Comparison of ENCODE assay signal across 9 cellular contexts in the genomic region with DNA sequence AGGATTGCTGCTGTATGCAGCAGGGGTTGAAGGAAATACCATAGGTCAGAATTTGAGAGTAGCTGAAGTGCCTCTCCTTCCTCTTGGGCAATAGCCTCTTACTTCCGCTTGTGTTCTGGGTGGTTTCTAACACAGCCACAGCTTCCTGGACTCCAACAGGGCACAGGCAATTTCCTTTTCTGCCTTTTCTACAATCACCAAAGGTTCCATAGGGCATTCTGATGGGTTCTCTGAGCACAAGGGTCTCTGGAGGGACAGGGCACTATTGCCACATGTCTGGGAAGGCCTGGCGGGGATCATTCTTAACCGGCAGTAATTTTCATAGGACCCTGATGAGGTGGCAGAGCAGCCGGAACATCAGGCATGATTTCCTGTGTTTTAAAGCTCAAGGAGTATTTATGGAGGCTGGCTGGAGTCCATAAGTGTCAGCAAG. TPM values are rescaled to one million over a fixed set of nuclear protein-coding genes. Genes with fewer than 3 reads are reported as not detected.
DNase-seq lines count a peak whose midpoint lies in the region; ATAC-seq, FAIRE-seq and TF ChIP-seq lines count a peak whose summit lies in the region.
"Had no signal": no experiment of that assay in that cellular context is flagged by ENCODE, and none has a peak within 500 bp of the region (broad histone marks: within the 10 kb centered on the region; RNA-seq: fewer than 3 reads in every experiment).

No MANE protein-coding gene starts in this region.

- peak overlapping the region; percentile 30 for H3K27ac Mint-ChIP-seq in dendritic cell treated with granulocyte-macrophage colony-stimulating factor and Interleukin-4, amounts not matched to agents 40 ng/mL and 50 ng/mL, for 4 days
- H3K27ac Mint-ChIP-seq in nephron progenitor cell, result peak overlapping the region; percentile 96

- intact Hi-C loops in dendritic cell treated with granulocyte-macrophage colony-stimulating factor and Interleukin-4, amounts not matched to agents 40 ng/mL and 50 ng/mL, for 4 days (cut with micrococcal nuclease), result no loop called here
- intact Hi-C loops in aorta (cut with DNase I), result no loop called here

- WGBS in aorta, 2 donors, result 54 to 71% methylated on average over 4 of the region's 4 CpGs

- H3K27ac ChIP-seq in aorta (ENCODE audit: low read depth in 1 of 2, low read length in 2 of 2), result no peak overlapping the region

- TF ChIP-seq CTCF in nephron progenitor cell (IDR thresholded peaks at IDR 0.05), result no peak

- no peak for FAIRE-seq in H54 (lab: Jason Lieb, UNC)

- H3K4me1 ChIP-seq in aorta (ENCODE audit: control insufficient read depth in 1 of 2, insufficient read depth in 2 of 2, low read length in 2 of 2), result no peaks in the 10 kb centered on the region

- H3K9me3 ChIP-seq in aorta (ENCODE audit: control insufficient read depth, low read length), result no peaks in the 10 kb centered on the region

- ATAC-seq in GM18868 (IDR thresholded peaks at IDR 0.05; ENCODE audit: unreplicated experiment) (no peak), aorta (ENCODE audit: low FRiP score) (no peak)

- H3K4me3 ChIP-seq in aorta (ENCODE audit: low read length in 2 of 2), result no peak overlapping the region

- no peaks in the 10 kb centered on the region for H3K27me3 ChIP-seq in aorta (ENCODE audit: control insufficient read depth in 1 of 2, insufficient read depth in 2 of 2, low read length in 1 of 2)

- H3K36me3 ChIP-seq in aorta (ENCODE audit: control insufficient read depth in 1 of 2, insufficient read depth in 2 of 2, low read length in 1 of 2), result no peaks in the 10 kb centered on the region

- TF ChIP-seq POLR2A in H54 (IDR thresholded peaks at IDR 0.05; ENCODE audit: low read depth, low read length), result no peak

- H3K36me3 Mint-ChIP-seq in dendritic cell treated with granulocyte-macrophage colony-stimulating factor and Interleukin-4, amounts not matched to agents 40 ng/mL and 50 ng/mL, for 4 days (ENCODE audit: low read depth), result no peaks in the 10 kb centered on the region
- H3K36me3 Mint-ChIP-seq in nephron progenitor cell (ENCODE audit: low read depth), result no peaks in the 10 kb centered on the region

- peaks cover 64% of the 10 kb centered on the region for H3K4me1 Mint-ChIP-seq in dendritic cell treated with granulocyte-macrophage colony-stimulating factor and Interleukin-4, amounts not matched to agents 40 ng/mL and 50 ng/mL, for 4 days (ENCODE audit: low read depth)
- peaks cover 49% of the 10 kb centered on the region for H3K4me1 Mint-ChIP-seq in nephron progenitor cell

- H3K27me3 Mint-ChIP-seq in dendritic cell treated with granulocyte-macrophage colony-stimulating factor and Interleukin-4, amounts not matched to agents 40 ng/mL and 50 ng/mL, for 4 days, result no peaks in the 10 kb centered on the region
- no peaks in the 10 kb centered on the region for H3K27me3 Mint-ChIP-seq in nephron progenitor cell (ENCODE audit: low read depth, poor library complexity)

- peak; percentile 29 for DNase-seq in H54 (ENCODE audit: insufficient read length, low spot score)
- DNase-seq in RPMI7951 (ENCODE audit: low read depth), result peak; percentile 46
- no peak for DNase-seq in nephron progenitor cell
- DNase-seq in LoVo (ENCODE audit: low spot score), result no peak
- DNase-seq in effector CD8-positive, alpha-beta T cell (lab: John Stamatoyannopoulos, UW), result no peak
- no peak for DNase-seq in aorta

- H3K4me3 Mint-ChIP-seq in dendritic cell treated with granulocyte-macrophage colony-stimulating factor and Interleukin-4, amounts not matched to agents 40 ng/mL and 50 ng/mL, for 4 days, result peak overlapping the region; percentile 58
- H3K4me3 Mint-ChIP-seq in nephron progenitor cell, result no peak overlapping the region

- H3K9me3 Mint-ChIP-seq in dendritic cell treated with granulocyte-macrophage colony-stimulating factor and Interleukin-4, amounts not matched to agents 40 ng/mL and 50 ng/mL, for 4 days, result no peaks in the 10 kb centered on the region
- no peaks in the 10 kb centered on the region for H3K9me3 Mint-ChIP-seq in nephron progenitor cell

RNA-seq across cellular contexts. Expression of gene AGTRAP, which starts 5.5 kb away (rescaled TPM):
- 53.5 and 94.5 TPM in 2 replicates for total RNA-seq in RPMI7951 (2014; rRNA removed; shearing (Covaris generic))
- total RNA-seq in aorta, result 10 to 100 TPM; 33.4 to 40.3 TPM
- 10 to 100 TPM; 22.2 to 61.2 TPM for polyA plus RNA-seq in aorta

RNA-seq across cellular contexts. Expression of gene C1orf167, which starts 31.5 kb away (rescaled TPM):
- not detected in 2 replicates for total RNA-seq in RPMI7951 (2014; rRNA removed; shearing (Covaris generic))
- total RNA-seq in aorta, result 1 to 10 TPM; 1.3 to 3.6 TPM
- polyA plus RNA-seq in aorta, result 1 to 10 TPM in 1 of 2 donors, under 1 TPM in 1; 0.75 to 2.3 TPM
- total RNA-seq: SK-MEL-5 had no signal

RNA-seq across cellular contexts. Expression of gene DRAXIN, which starts 38.9 kb away (rescaled TPM):
- total RNA-seq in RPMI7951 (2014; rRNA removed; shearing (Covaris generic)), result under 0.01 and 0.10 TPM in 2 replicates
- total RNA-seq in aorta, result under 1 TPM in 1 of 2 donors, not detected in 1; 0.21 TPM
- polyA plus RNA-seq in aorta, result under 1 TPM in 1 of 2 donors, not detected in 1; 0.03 TPM

RNA-seq across cellular contexts. Expression of gene MAD2L2, which starts 49.5 kb away (rescaled TPM):
- total RNA-seq in RPMI7951 (2014; rRNA removed; shearing (Covaris generic)), result 143 and 155 TPM in 2 replicates
- 10 to 100 TPM; 23.4 to 24.1 TPM for total RNA-seq in aorta
- 10 to 100 TPM; 25.2 to 41.8 TPM for polyA plus RNA-seq in aorta

Comparison
In these comparisons a context has a peak if more than half of its experiments do, and no peak if none do; other contexts are left out.
1. DNase-seq: peak in H54 (single experiment) and RPMI7951 (single experiment); none in nephron progenitor cell (single experiment), LoVo (single experiment), effector CD8-positive, alpha-beta T cell (single experiment) and aorta (0 of 2).